ENCODE assay signal across 24 cellular contexts in the genomic region with DNA sequence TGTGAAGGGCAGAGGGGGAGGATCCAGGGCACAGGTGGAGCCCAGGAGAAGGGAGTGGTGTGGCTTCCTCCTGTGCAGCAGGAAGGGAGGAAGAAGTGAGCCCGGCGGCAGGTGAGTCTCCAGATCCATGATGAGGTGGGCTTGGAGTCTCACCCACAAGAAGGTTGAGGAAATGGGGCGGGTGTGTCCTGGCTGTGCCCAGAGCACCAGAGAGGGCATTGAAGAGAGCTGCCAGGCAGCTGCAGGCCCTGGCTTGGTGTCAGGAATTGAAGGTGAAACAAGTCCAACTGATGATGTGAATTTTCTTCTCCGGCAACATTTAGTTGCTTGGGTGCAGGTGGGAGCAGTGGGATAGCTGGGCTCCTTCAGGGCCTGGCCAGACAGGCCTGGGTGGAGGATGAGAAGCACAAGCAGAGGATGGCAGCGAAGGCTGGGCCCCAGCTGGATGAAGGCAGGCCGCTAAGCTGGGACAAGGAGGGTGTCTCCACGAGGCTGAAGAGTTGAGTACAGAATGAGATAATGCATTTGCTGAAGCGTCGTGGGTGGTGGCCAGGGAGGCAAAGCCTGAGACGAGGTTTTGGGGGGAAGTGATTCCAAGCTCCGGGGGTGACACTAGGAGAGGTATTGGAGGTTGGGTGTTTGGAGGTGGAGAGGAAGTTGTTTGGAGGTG.
"Had no signal": no experiment of that assay in that cellular context is flagged by ENCODE, and none has a peak within 500 bp of the region (broad histone marks: within the 10 kb centered on the region; RNA-seq: fewer than 3 reads in every experiment).

No MANE protein-coding gene starts in this region.

- H3K36me3 Mint-ChIP-seq: activated naive CD4-positive, alpha-beta T cell treated with anti-CD3 and anti-CD28 coated beads, Interleukin-2, amount 50 U/mL, for 72 hours; neural progenitor cell; T-cell had no signal

- H3K4me1 Mint-ChIP-seq: activated CD4-positive, alpha-beta memory T cell treated with anti-CD3 and anti-CD28 coated beads, Interleukin-2, amount 10 ng/mL, durations not matched to agents 7 days and 5 days; activated CD4-positive, alpha-beta T cell treated with anti-CD3 and anti-CD28 coated beads, Interleukin-2, amount 10 ng/mL, durations not matched to agents 24 days and 14 days; brain; naive thymus-derived CD8-positive, alpha-beta T cell; T-cell had no signal

- H3K4me2 ChIP-seq: neural progenitor cell had no signal

- DNase-seq: activated CD4-positive, alpha-beta memory T cell treated with anti-CD3 and anti-CD28 coated beads, Interleukin-2, amount 10 ng/mL, durations not matched to agents 7 days and 5 days; activated CD4-positive, alpha-beta T cell treated with anti-CD3 and anti-CD28 coated beads, Interleukin-2, amount 10 ng/mL, durations not matched to agents 24 days and 14 days; activated gamma-delta T cell treated with Interleukin-2 at 50 U/mL for 16 hours; caudate nucleus; effector memory CD8-positive, alpha-beta T cell; esophagus squamous epithelium; gastrocnemius medialis; islet precursor cell; naive thymus-derived CD8-positive, alpha-beta T cell; stimulated activated CD4-positive, alpha-beta T cell treated with anti-CD3 and anti-CD28 coated beads, Interleukin-1b, Interleukin-23, amount 100 ng/mL, for 48 hours; T-cell; trophoblast cell had no signal

- H3K9me3 ChIP-seq: esophagus squamous epithelium, gastrocnemius medialis, prostate gland, suprapubic skin, vagina had no signal

- H3K27ac ChIP-seq: esophagus squamous epithelium, gastrocnemius medialis, neural progenitor cell, prostate gland, suprapubic skin, vagina, VCaP had no signal

- H3K27ac Mint-ChIP-seq: activated CD4-positive, alpha-beta memory T cell treated with anti-CD3 and anti-CD28 coated beads, Interleukin-2, amount 10 ng/mL, durations not matched to agents 7 days and 5 days; activated CD4-positive, alpha-beta T cell treated with anti-CD3 and anti-CD28 coated beads, Interleukin-2, amount 10 ng/mL, durations not matched to agents 24 days and 14 days; activated naive CD4-positive, alpha-beta T cell treated with anti-CD3 and anti-CD28 coated beads, Interleukin-2, amount 50 U/mL, for 72 hours; activated T-helper 1 cell treated with anti-CD3 and anti-CD28 coated beads, Interleukin-12 subunit alpha, Interleukin-12 subunit beta, Interleukin-2, Interleukin-4 antibody, amounts not matched to agents 30 ng/mL and 10 ng/mL and 1 ng/mL, durations not matched to agents 14 hours and 24 hours and 36 hours; brain; effector memory CD8-positive, alpha-beta T cell; naive thymus-derived CD8-positive, alpha-beta T cell; neural progenitor cell; stimulated activated naive CD8-positive, alpha-beta T cell treated with anti-CD3 and anti-CD28 coated beads, Interleukin-15, Interleukin-2, amounts not matched to agents 100 ng/mL and 50 ng/mL, for 24 hours; T-cell; T-helper 2 cell treated with Interferon-gamma antibody and Interleukin-4, amounts not matched to agents 5 μg/mL and 100 μg/mL, for 36 hours had no signal

- H3K36me3 ChIP-seq: gastrocnemius medialis, neural progenitor cell, prostate gland, vagina had no signal

- H3K9me3 Mint-ChIP-seq: activated CD4-positive, alpha-beta memory T cell treated with anti-CD3 and anti-CD28 coated beads, Interleukin-2, amount 10 ng/mL, durations not matched to agents 7 days and 5 days; activated CD4-positive, alpha-beta T cell treated with anti-CD3 and anti-CD28 coated beads, Interleukin-2, amount 10 ng/mL, durations not matched to agents 24 days and 14 days; activated naive CD4-positive, alpha-beta T cell treated with anti-CD3 and anti-CD28 coated beads, Interleukin-2, amount 50 U/mL, for 72 hours; activated T-helper 1 cell treated with anti-CD3 and anti-CD28 coated beads, Interleukin-12 subunit alpha, Interleukin-12 subunit beta, Interleukin-2, Interleukin-4 antibody, amounts not matched to agents 30 ng/mL and 10 ng/mL and 1 ng/mL, durations not matched to agents 14 hours and 24 hours and 36 hours; brain; effector memory CD8-positive, alpha-beta T cell; naive thymus-derived CD8-positive, alpha-beta T cell; neural progenitor cell; stimulated activated naive CD8-positive, alpha-beta T cell treated with anti-CD3 and anti-CD28 coated beads, Interleukin-15, Interleukin-2, amounts not matched to agents 100 ng/mL and 50 ng/mL, for 24 hours; T-cell; T-helper 2 cell treated with Interferon-gamma antibody and Interleukin-4, amounts not matched to agents 5 μg/mL and 100 μg/mL, for 36 hours had no signal

- H3K4me1 ChIP-seq: esophagus squamous epithelium, gastrocnemius medialis, prostate gland, suprapubic skin, vagina had no signal

- ATAC-seq: activated CD4-positive, CD25-positive, alpha-beta regulatory T cell treated with anti-CD3 and anti-CD28 coated beads, Interleukin-2, amount 50 U/mL, for 24 hours; activated naive CD4-positive, alpha-beta T cell treated with anti-CD3 and anti-CD28 coated beads, Interleukin-2, amount 50 U/mL, for 72 hours; effector memory CD8-positive, alpha-beta T cell; gastrocnemius medialis; naive thymus-derived CD8-positive, alpha-beta T cell; T-cell had no signal

- H2AFZ ChIP-seq: neural progenitor cell had no signal

- H3K4me3 ChIP-seq: esophagus squamous epithelium, gastrocnemius medialis, lung, neural progenitor cell, prostate gland, suprapubic skin, vagina had no signal

- H3K27me3 ChIP-seq: esophagus squamous epithelium, gastrocnemius medialis, neural progenitor cell, suprapubic skin, vagina had no signal

- H3K4me3 Mint-ChIP-seq: activated CD4-positive, alpha-beta memory T cell treated with anti-CD3 and anti-CD28 coated beads, Interleukin-2, amount 10 ng/mL, durations not matched to agents 7 days and 5 days; activated CD4-positive, alpha-beta T cell treated with anti-CD3 and anti-CD28 coated beads, Interleukin-2, amount 10 ng/mL, durations not matched to agents 24 days and 14 days; activated T-helper 1 cell treated with anti-CD3 and anti-CD28 coated beads, Interleukin-12 subunit alpha, Interleukin-12 subunit beta, Interleukin-2, Interleukin-4 antibody, amounts not matched to agents 30 ng/mL and 10 ng/mL and 1 ng/mL, durations not matched to agents 14 hours and 24 hours and 36 hours; brain; effector memory CD8-positive, alpha-beta T cell; naive thymus-derived CD8-positive, alpha-beta T cell; neural progenitor cell; stimulated activated naive CD8-positive, alpha-beta T cell treated with anti-CD3 and anti-CD28 coated beads, Interleukin-15, Interleukin-2, amounts not matched to agents 100 ng/mL and 50 ng/mL, for 24 hours; T-cell; T-helper 2 cell treated with Interferon-gamma antibody and Interleukin-4, amounts not matched to agents 5 μg/mL and 100 μg/mL, for 36 hours had no signal

- H3K27me3 Mint-ChIP-seq: activated CD4-positive, alpha-beta memory T cell treated with anti-CD3 and anti-CD28 coated beads, Interleukin-2, amount 10 ng/mL, durations not matched to agents 7 days and 5 days; activated CD4-positive, alpha-beta T cell treated with anti-CD3 and anti-CD28 coated beads, Interleukin-2, amount 10 ng/mL, durations not matched to agents 24 days and 14 days; brain; effector memory CD8-positive, alpha-beta T cell; naive thymus-derived CD8-positive, alpha-beta T cell; stimulated activated naive CD8-positive, alpha-beta T cell treated with anti-CD3 and anti-CD28 coated beads, Interleukin-15, Interleukin-2, amounts not matched to agents 100 ng/mL and 50 ng/mL, for 24 hours; T-cell had no signal
